19 cellular contexts compared by ENCODE assay signal in the genomic region with DNA sequence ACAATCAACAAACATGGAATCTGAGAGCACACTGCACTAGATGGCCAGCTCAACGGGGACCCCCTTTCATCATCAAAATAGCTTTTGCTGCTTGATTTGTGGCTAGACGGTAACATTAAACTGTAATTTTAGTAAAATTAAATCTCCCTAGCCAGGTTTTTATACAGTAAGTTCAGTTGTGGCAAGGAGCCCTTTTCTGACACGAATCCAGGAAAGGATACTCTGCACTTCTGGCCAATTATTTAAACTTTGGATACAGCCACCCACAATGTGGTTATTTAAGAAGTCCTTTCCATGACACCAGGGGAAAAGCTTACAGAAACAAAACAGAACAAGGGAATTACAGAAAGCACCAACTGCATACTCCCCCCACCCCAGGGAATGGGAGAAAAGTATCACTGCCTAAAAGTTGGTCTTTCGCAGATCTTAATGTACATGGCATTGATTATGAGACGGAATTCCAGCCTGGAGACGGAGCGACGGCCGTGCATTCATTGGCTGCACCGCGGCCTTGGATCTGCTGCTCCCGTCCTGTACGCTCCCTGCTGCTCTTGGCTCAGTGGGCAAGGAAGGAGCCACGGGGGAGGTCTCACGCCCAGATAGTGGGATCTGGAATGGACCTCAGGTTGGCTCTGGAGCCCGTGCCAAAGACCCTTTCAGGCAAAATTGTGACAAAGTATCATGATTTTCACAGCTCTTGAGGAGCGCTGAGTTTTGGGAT. TPM values are rescaled to one million over a fixed set of nuclear protein-coding genes. Genes with fewer than 3 reads are reported as not detected.
DNase-seq lines count a peak whose midpoint lies in the region; ATAC-seq, FAIRE-seq and TF ChIP-seq lines count a peak whose summit lies in the region.
"Had no signal": no experiment of that assay in that cellular context is flagged by ENCODE, and none has a peak within 500 bp of the region (broad histone marks: within the 10 kb centered on the region; RNA-seq: fewer than 3 reads in every experiment).

No MANE protein-coding gene starts in this region.

- intact Hi-C loops in HCT116 (cut with micrococcal nuclease) = no loop called here
- intact Hi-C loops in K562 (cut with micrococcal nuclease) = no loop called here
- intact Hi-C loops in pancreas (cut with DNase I) = no loop called here
- intact Hi-C loops in left ventricle myocardium superior (cut with micrococcal nuclease) = no loop called here

- H3K27me3 ChIP-seq in HCT116 (ENCODE audit: insufficient read depth, low read length) = no peaks in the 10 kb centered on the region
- H3K27me3 ChIP-seq in K562 (ENCODE audit: control insufficient read depth in 2 of 2, insufficient read depth in 2 of 2, low read length in 2 of 2) = no peaks in the 10 kb centered on the region
- no peaks in the 10 kb centered on the region for H3K27me3 ChIP-seq in suprapubic skin
- no peaks in the 10 kb centered on the region for H3K27me3 ChIP-seq in pancreas

- 89% methylated on average over 17 of the region's 17 CpGs for WGBS in K562 (ENCODE audit: insufficient coverage, low coverage, missing lambda C conversion rate)
- 67% methylated on average over 17 of the region's 17 CpGs for WGBS in suprapubic skin
- WGBS in pancreas, 2 donors = 88 to 94% methylated on average over 17 of the region's 17 CpGs

- TF ChIP-seq EP300 in K562 (IDR thresholded peaks at IDR 0.05; ENCODE audit: low read length) (no peak), suprapubic skin (IDR thresholded peaks at IDR 0.05) (no peak)

- H3K9me2 ChIP-seq in HCT116 (ENCODE audit: insufficient read depth) = no peaks in the 10 kb centered on the region

- BruUV-seq in HCT116 (replicated peaks; lab: Mats Ljungman, UMichigan) (no TSS peak), K562 (replicated peaks; lab: Mats Ljungman, UMichigan) (no TSS peak)

- H3K9ac ChIP-seq in HCT116 (ENCODE audit: low read length) (no peak overlapping the region), K562 (ENCODE audit: insufficient read depth in 1 of 2, low read depth in 2 of 2, low read length in 2 of 2) (0 out of 4 replicates have a peak overlapping the region, but pooled peaks of 1 of the 2 experiments have one; percentile 26)

- TF ChIP-seq POLR2A in HCT116 (IDR thresholded peaks at IDR 0.05; ENCODE audit: borderline replicate concordance, extremely low read depth, insufficient read depth, insufficient read length) (no peak), K562 (conservative IDR thresholded peaks at IDR 0.05) (no peak), suprapubic skin (IDR thresholded peaks at IDR 0.05) (no peak)

- peak overlapping the region; percentile 1; the same call in 1 of the 2 replicates for H3K4me2 ChIP-seq in HCT116 (ENCODE audit: low read length)
- H3K4me2 ChIP-seq in K562 (ENCODE audit: insufficient read depth, low read length) = no peak overlapping the region

- H3K9me1 ChIP-seq in K562 (ENCODE audit: control insufficient read depth, insufficient read depth, low read length) = no peaks in the 10 kb centered on the region

- H3K4me3 ChIP-seq in HCT116 (replicated peaks in 1 of 2; ENCODE audit: low read depth in 1 of 2, low read length in 2 of 2) = no peak overlapping the region
- no peak overlapping the region for H3K4me3 ChIP-seq in K562
- no peak overlapping the region for H3K4me3 ChIP-seq in suprapubic skin
- no peak overlapping the region for H3K4me3 ChIP-seq in pancreas

- in situ Hi-C loops in K562 (cut with MboI) = no loop called here

- RAD21 ChIA-PET in HCT116 (lab: Charles Lee; ENCODE audit: low non-redundant PET in 1 of 2, low total read pairs in 2 of 2, uncharacterized antibody in 2 of 2, unreplicated experiment in 2 of 2) = no interaction called here

- no peaks in the 10 kb centered on the region for H3K79me2 ChIP-seq in HCT116 (ENCODE audit: insufficient read depth, low read length)
- H3K79me2 ChIP-seq in K562 (ENCODE audit: control insufficient read depth, insufficient read depth, low read length) = no peaks in the 10 kb centered on the region

- H2AFZ ChIP-seq in HCT116 (ENCODE audit: low read depth, low read length, poor library complexity, severe bottlenecking) = no peak overlapping the region
- no peak overlapping the region for H2AFZ ChIP-seq in K562 (ENCODE audit: low read depth, low read length)

- no peak overlapping the region; the same call in 1 of the 2 replicates for H3K27ac ChIP-seq in HCT116 (ENCODE audit: low read depth, low read length)
- no peak overlapping the region for H3K27ac ChIP-seq in K562 (ENCODE audit: extremely low read depth, low read depth, low read length)
- peak overlapping the region; percentile 14 for H3K27ac ChIP-seq in suprapubic skin
- H3K27ac ChIP-seq in pancreas = peak overlapping the region in 1 of 4 donors; percentile 37
- H3K27ac ChIP-seq: C4-2B had no signal

- DNase-seq in HCT116 (ENCODE audit: low read depth, low spot score) (no peak), K562 (ENCODE audit: extremely low read depth in 1 of 4, low spot score in 3 of 4) (no peak), iris pigment epithelial cell (ENCODE audit: low read depth) (peak; percentile 46), suprapubic skin (ENCODE audit: low spot score in 2 of 2) (no peak), pancreas (no peak), HT-29 (ENCODE audit: low spot score) (no peak), left ventricle myocardium superior (no peak)
- no peak for DNase-seq in stimulated activated CD8-positive, alpha-beta memory T cell treated with anti-CD3 and anti-CD28 coated beads, Interleukin-4, amount 100 ng/mL, for 48 hours
- DNase-seq: activated CD4-positive, alpha-beta T cell treated with anti-CD3 and anti-CD28 coated beads for 1 hour; activated naive CD8-positive, alpha-beta T cell treated with anti-CD3 and anti-CD28 coated beads, Interleukin-2, amount 10 ng/mL, durations not matched to agents 7 days and 5 days; activated T-cell treated with anti-CD3 and anti-CD28 coated beads, Interleukin-2, amount 50 U/mL, for 24 hours; DND-41; KG1; NCI-H446; stimulated activated CD4-positive, alpha-beta T cell treated with anti-CD3 and anti-CD28 coated beads, Interleukin-2, amount 100 ng/mL, for 24 hours had no signal

- peaks cover 11 to 21% of the 10 kb centered on the region in 2 experiments; a peak in 3 of 4 replicates for H3K36me3 ChIP-seq in HCT116 (ENCODE audit: control insufficient read depth in 1 of 2, insufficient read depth in 2 of 2, low read length in 2 of 2)
- H3K36me3 ChIP-seq in K562 (ENCODE audit: control insufficient read depth, insufficient read depth, low read length) = peaks cover 35% of the 10 kb centered on the region; the same call in 2 of the 3 replicates
- H3K36me3 ChIP-seq in suprapubic skin = peaks cover 29% of the 10 kb centered on the region
- peaks cover 0 to 2% (median 0%) of the 10 kb centered on the region in 3 donors for H3K36me3 ChIP-seq in pancreas

- no peak for ATAC-seq in HCT116
- no peak for ATAC-seq in K562
- ATAC-seq in pancreas = no peak
- no peak for ATAC-seq in left ventricle myocardium superior

- FAIRE-seq in K562 (lab: Jason Lieb, UNC) (no peak), pancreas (lab: Jason Lieb, UNC) (no peak)
- FAIRE-seq: GM12891, kidney, urothelium cell line had no signal

- H3K4me1 ChIP-seq in HCT116 (ENCODE audit: control insufficient read depth in 1 of 2, insufficient read depth in 2 of 2, low read length in 2 of 2) = peaks cover 7 to 21% of the 10 kb centered on the region in 2 experiments
- peaks cover 1 to 2% of the 10 kb centered on the region in 2 experiments; a peak in 4 of 5 replicates for H3K4me1 ChIP-seq in K562 (replicated peaks in 1 of 2; ENCODE audit: control insufficient read depth in 2 of 2, insufficient read depth in 2 of 2, low read length in 2 of 2)
- peaks cover 31% of the 10 kb centered on the region for H3K4me1 ChIP-seq in suprapubic skin
- no peaks in the 10 kb centered on the region for H3K4me1 ChIP-seq in pancreas

- H3K9me3 ChIP-seq in HCT116 (ENCODE audit: control insufficient read depth in 1 of 2, insufficient read depth in 1 of 2, low read depth in 1 of 2, low read length in 2 of 2) (no peaks in the 10 kb centered on the region), K562 (replicated peaks; ENCODE audit: control insufficient read depth, insufficient read depth, low read depth, low read length) (no peaks in the 10 kb centered on the region), suprapubic skin (no peaks in the 10 kb centered on the region), pancreas (no peaks in the 10 kb centered on the region)

- TF ChIP-seq RAD21 in HCT116 (IDR thresholded peaks at IDR 0.05; ENCODE audit: low read depth) (no peak), K562 (CRISPR knock-in tag; conservative IDR thresholded peaks at IDR 0.05 in 1 of 2, IDR thresholded peaks at IDR 0.05 in 1 of 2) (no peak)

- CTCF ChIA-PET in HCT116 (lab: Charles Lee) (interaction anchor here (0.6 to 1.1 kb wide), 3 partner anchors 16 to 1075 kb away, joined by 3 to 6 read pairs (median 5); a partner anchor contains a TSS), K562 (lab: Yijun Ruan, JAX; ENCODE audit: low intra/inter-chr PET ratio) (no interaction called here)

- TF ChIP-seq CTCF in HCT116 (IDR thresholded peaks at IDR 0.05 in 2 of 3, conservative IDR thresholded peaks at IDR 0.05 in 1 of 3; ENCODE audit: borderline replicate concordance in 1 of 3, insufficient read depth in 1 of 3, low read depth in 2 of 3, low read length in 2 of 3) (no peak), K562 (IDR thresholded peaks at IDR 0.05 in 2 of 3, conservative IDR thresholded peaks at IDR 0.05 in 1 of 3; ENCODE audit: insufficient read depth in 2 of 3, low read depth in 1 of 3, low read length in 3 of 3) (no peak), suprapubic skin (IDR thresholded peaks at IDR 0.05) (no peak), pancreas (IDR thresholded peaks at IDR 0.05) (no peak)

- no peaks in the 10 kb centered on the region for H4K20me1 ChIP-seq in HCT116 (ENCODE audit: insufficient read depth)
- H4K20me1 ChIP-seq in K562 (replicated peaks; ENCODE audit: control insufficient read depth, insufficient read depth, low read length) = no peaks in the 10 kb centered on the region

- POLR2A ChIA-PET in HCT116 (lab: Charles Lee) = no interaction called here
- POLR2A ChIA-PET in K562 (lab: Yijun Ruan, JAX) = interaction anchor here (0.9 to 1.6 kb wide), 2 partner anchors 20 to 49 kb away, joined by 3 to 5 read pairs; a partner anchor contains a TSS

RNA-seq across cellular contexts. Expression of a gene that starts 19.8 kb away (rescaled TPM):
- total RNA-seq in HCT116 (2021; ENCODE audit: unreplicated experiment) (47.1 TPM), K562 (2014; rRNA removed) (33.3 and 47.1 TPM in 2 replicates), K562 (2014; rRNA removed; fragmentation: Illumina TruSeq; extraction: Trizol) (20.2 and 24.5 TPM in 2 replicates), K562 (2015; rRNA removed; fragmentation: Illumina TruSeq; extraction: Trizol) (27.4 and 28.1 TPM in 2 replicates), K562 (2021) (56.8 and 63.1 TPM in 2 replicates), suprapubic skin (10 to 100 TPM; 42.5 to 91.7 (median 57.9) TPM), pancreas (10 to 100 TPM; 11.6 to 29.3 (median 16.9) TPM), left ventricle myocardium superior (15.1 TPM)
- 31.1 and 33.8 TPM in 2 replicates for polyA plus RNA-seq in HCT116 (2012)
- 37.5 and 84.0 TPM in 2 replicates for total RNA-seq in K562 (2011; cell fraction: chromatin; rRNA removed; ENCODE audit: low replicate concordance)
- 62.2 and 72.4 TPM in 2 replicates for total RNA-seq in K562 (2011; cell fraction: nucleolus; rRNA removed)
- 47.8 and 52.1 TPM in 2 replicates for total RNA-seq in K562 (2011; cell fraction: nucleoplasm; rRNA removed)
- polyA plus RNA-seq in K562 (2011; rRNA removed) (29.1 and 44.3 TPM in 2 replicates), K562 (2014; fragmentation: Illumina TruSeq; extraction: Trizol) (42.6 and 48.5 TPM in 2 replicates), K562 (2014; fragmentation: Nextera tagmentation; extraction: Ambion mirVana) (10 to 100 TPM; 44.4 to 65.9 TPM), K562 (2014; rRNA removed) (36.6 and 44.9 TPM in 2 replicates), pancreas (10 to 100 TPM; 38.2 to 48.3 TPM)
- polyA plus RNA-seq in K562 (2011; cell fraction: cytosol; rRNA removed) = 48.2 and 59.1 TPM in 2 replicates
- 112 and 122 TPM in 2 replicates for polyA plus RNA-seq in K562 (2011; cell fraction: nucleus; rRNA removed)
- 31.9 and 36.1 TPM in 2 replicates for polyA plus RNA-seq in K562 (2012)
- polyA minus RNA-seq in K562 (2011; rRNA and poly(A)+ RNA removed) = 14.8 and 17.3 TPM in 2 replicates
- 17.0 and 18.8 TPM in 2 replicates for polyA minus RNA-seq in K562 (2011; cell fraction: cytosol; rRNA and poly(A)+ RNA removed)
- polyA minus RNA-seq in K562 (2011; cell fraction: nucleus; rRNA and poly(A)+ RNA removed) = 22.3 and 29.7 TPM in 2 replicates
- total RNA-seq in HT-29 (2014; rRNA removed; shearing (Covaris generic)) = 44.7 and 60.8 TPM in 2 replicates
